16 cellular contexts compared by ENCODE assay signal in genomic region chr14:73748858-73749357, GRCh38. TPM values are rescaled to one million over a fixed set of nuclear protein-coding genes. Genes with fewer than 3 reads are reported as not detected.
DNase-seq lines count a peak whose midpoint lies in the region; ATAC-seq and TF ChIP-seq lines count a peak whose summit lies in the region.
"Had no signal": no experiment of that assay in that cellular context is flagged by ENCODE, and none has a peak within 500 bp of the region (broad histone marks: within the 10 kb centered on the region; RNA-seq: fewer than 3 reads in every experiment).

No MANE protein-coding gene starts in this region.

- no peaks in the 10 kb centered on the region for H3K27me3 Mint-ChIP-seq in activated CD4-positive, alpha-beta T cell treated with anti-CD3 and anti-CD28 coated beads for 36 hours
- no peaks in the 10 kb centered on the region for H3K27me3 Mint-ChIP-seq in T-cell

- H3K36me3 ChIP-seq in esophagus squamous epithelium, result no peaks in the 10 kb centered on the region
- peaks cover 0 to 5% (median 0%) of the 10 kb centered on the region in 6 donors for H3K36me3 ChIP-seq in spleen
- H3K36me3 ChIP-seq: thoracic aorta had no signal

- POLR2A ChIA-PET in activated CD4-positive, alpha-beta T cell treated with anti-CD3 and anti-CD28 coated beads for 36 hours (lab: Charles Lee), result interaction anchor here (0.7 kb wide), 1 partner anchor 11 kb away, joined by 3 read pairs; a partner anchor contains a TSS
- POLR2A ChIA-PET in T-cell (lab: Charles Lee), result interaction anchor here (0.6 to 1.0 kb wide), 6 partner anchors 10 to 1128 kb away, joined by 3 to 9 read pairs (median 4); no protein-coding TSS in a partner anchor

- no peak overlapping the region for H3K4me3 Mint-ChIP-seq in activated CD4-positive, alpha-beta T cell treated with anti-CD3 and anti-CD28 coated beads for 36 hours
- peak overlapping the region in 2 of 3 donors; percentile 6 to 21 for H3K4me3 Mint-ChIP-seq in T-cell

- no peak for DNase-seq in activated CD4-positive, alpha-beta T cell treated with anti-CD3 and anti-CD28 coated beads for 36 hours
- DNase-seq in activated CD4-positive, alpha-beta T cell treated with anti-CD3 and anti-CD28 coated beads for 4 hours, result no peak
- DNase-seq in T-cell (no peak), esophagus squamous epithelium (lab: John Stamatoyannopoulos, UW) (no peak), spleen (no peak)
- DNase-seq in activated CD4-positive, alpha-beta T cell treated with anti-CD3 and anti-CD28 coated beads, Interleukin-2, amount 50 U/mL, for 1 hour, result no peak
- DNase-seq: amygdala, DMS79, head of caudate nucleus, NCI-H1417 treated with DMSO at 0.1 percent for 48 hours, NCI-H774 had no signal

- no peaks in the 10 kb centered on the region for H3K9me3 Mint-ChIP-seq in activated CD4-positive, alpha-beta T cell treated with anti-CD3 and anti-CD28 coated beads for 36 hours (ENCODE audit: low read depth)
- H3K9me3 Mint-ChIP-seq in T-cell, result no peaks in the 10 kb centered on the region

- H3K27ac Mint-ChIP-seq in activated CD4-positive, alpha-beta T cell treated with anti-CD3 and anti-CD28 coated beads for 36 hours, result peak overlapping the region; percentile 37
- H3K27ac Mint-ChIP-seq in T-cell, result peak overlapping the region; percentile 84 to 96

- intact Hi-C loops in activated CD4-positive, alpha-beta T cell treated with anti-CD3 and anti-CD28 coated beads for 36 hours (cut with DNase I, micrococcal nuclease), result loop anchor here in 1 of 2 experiments (10.0 kb wide), 1 partner anchor 336 kb away; the partner anchor contains the start of genes ALDH6A1 and LIN52
- intact Hi-C loops in esophagus squamous epithelium (cut with DNase I) (no loop called here), spleen (cut with DNase I; ENCODE audit: low total_unique reads) (no loop called here)

- TF ChIP-seq POLR2A in esophagus squamous epithelium (IDR thresholded peaks at IDR 0.05) (no peak), spleen (IDR thresholded peaks at IDR 0.05) (no peak)

- no peak for TF ChIP-seq CTCF in esophagus squamous epithelium (IDR thresholded peaks at IDR 0.05)
- no peak for TF ChIP-seq CTCF in spleen (IDR thresholded peaks at IDR 0.05 in 8 of 11, conservative IDR thresholded peaks at IDR 0.05 in 3 of 11)

- H3K4me1 ChIP-seq in esophagus squamous epithelium (peaks cover 82 to 100% (median 95%) of the 10 kb centered on the region in 3 donors), spleen (peaks cover 93 to 100% (median 100%) of the 10 kb centered on the region in 6 donors)

- H3K36me3 Mint-ChIP-seq in activated CD4-positive, alpha-beta T cell treated with anti-CD3 and anti-CD28 coated beads for 36 hours (ENCODE audit: low read depth), result peaks cover 14% of the 10 kb centered on the region
- H3K36me3 Mint-ChIP-seq in T-cell, result peaks cover 3% of the 10 kb centered on the region

- CTCF ChIA-PET in activated CD4-positive, alpha-beta T cell treated with anti-CD3 and anti-CD28 coated beads for 36 hours (lab: Charles Lee), result interaction anchor here (0.8 to 10.6 kb wide), 3 partner anchors 9 to 120 kb away, joined by 3 to 90 read pairs (median 4); no protein-coding TSS in a partner anchor
- CTCF ChIA-PET in T-cell (lab: Charles Lee), result interaction anchor here (0.6 to 1.2 kb wide), 12 partner anchors 9 to 164 kb away, joined by 3 to 7 read pairs (median 4); a partner anchor contains a TSS

- peaks cover 99% of the 10 kb centered on the region for H3K4me1 Mint-ChIP-seq in activated CD4-positive, alpha-beta T cell treated with anti-CD3 and anti-CD28 coated beads for 36 hours
- peaks cover 98 to 99% (median 98%) of the 10 kb centered on the region in 3 donors for H3K4me1 Mint-ChIP-seq in T-cell

- ATAC-seq in activated CD4-positive, alpha-beta T cell treated with anti-CD3 and anti-CD28 coated beads for 36 hours, result no peak
- no peak for ATAC-seq in T-cell (replicated peaks in 1 of 4)
- no peak for ATAC-seq in HG03175 (IDR thresholded peaks at IDR 0.05; ENCODE audit: unreplicated experiment)
- no peak for ATAC-seq in GM21717 (IDR thresholded peaks at IDR 0.05; ENCODE audit: unreplicated experiment)
- ATAC-seq: A549 had no signal

- H3K4me3 ChIP-seq in esophagus squamous epithelium (no peak overlapping the region), spleen (no peak overlapping the region)
- H3K4me3 ChIP-seq: A549, HAP-1, thoracic aorta had no signal

- 66 to 78% methylated on average over 5 to 6 of the region's 6 CpGs for WGBS in esophagus squamous epithelium, 2 donors
- 62 to 80% (median 68%) methylated on average over 6 of the region's 6 CpGs for WGBS in spleen, 5 donors

- H3K27ac ChIP-seq in esophagus squamous epithelium, result peak overlapping the region in 3 of 4 donors; percentile 47 to 100 (median 92)
- H3K27ac ChIP-seq in spleen, result peak overlapping the region in 7 of 8 donors; percentile 24 to 99 (median 97)
- H3K27ac ChIP-seq: A549 had no signal

- no peaks in the 10 kb centered on the region for H3K9me3 ChIP-seq in esophagus squamous epithelium
- H3K9me3 ChIP-seq in spleen, result no peaks in the 10 kb centered on the region
- H3K9me3 ChIP-seq: A549, HAP-1, thoracic aorta had no signal

- H3K27me3 ChIP-seq in esophagus squamous epithelium (no peaks in the 10 kb centered on the region), spleen (replicated peaks in 1 of 7) (no peaks in the 10 kb centered on the region)

RNA-seq across cellular contexts. Expression of gene PNMA1, which starts 34.7 kb away (rescaled TPM):
- 10 to 100 TPM; 23.2 to 28.8 TPM for total RNA-seq in activated CD4-positive, alpha-beta T cell treated with anti-CD3 and anti-CD28 coated beads for 36 hours
- total RNA-seq in T-cell, result 10 to 100 TPM; 36.2 to 57.9 (median 53.4) TPM
- 10 to 100 TPM in 1 of 4 donors, 1 to 10 TPM in 3; 4.2 to 13.9 (median 7.2) TPM for total RNA-seq in esophagus squamous epithelium
- 10 to 100 TPM; 21.1 to 31.8 (median 25.4) TPM for total RNA-seq in spleen
- polyA plus RNA-seq in spleen, result 10 to 100 TPM; 13.1 to 19.8 (median 13.8) TPM
